ENCODE assay signal across 1 cellular context in the genomic region with DNA sequence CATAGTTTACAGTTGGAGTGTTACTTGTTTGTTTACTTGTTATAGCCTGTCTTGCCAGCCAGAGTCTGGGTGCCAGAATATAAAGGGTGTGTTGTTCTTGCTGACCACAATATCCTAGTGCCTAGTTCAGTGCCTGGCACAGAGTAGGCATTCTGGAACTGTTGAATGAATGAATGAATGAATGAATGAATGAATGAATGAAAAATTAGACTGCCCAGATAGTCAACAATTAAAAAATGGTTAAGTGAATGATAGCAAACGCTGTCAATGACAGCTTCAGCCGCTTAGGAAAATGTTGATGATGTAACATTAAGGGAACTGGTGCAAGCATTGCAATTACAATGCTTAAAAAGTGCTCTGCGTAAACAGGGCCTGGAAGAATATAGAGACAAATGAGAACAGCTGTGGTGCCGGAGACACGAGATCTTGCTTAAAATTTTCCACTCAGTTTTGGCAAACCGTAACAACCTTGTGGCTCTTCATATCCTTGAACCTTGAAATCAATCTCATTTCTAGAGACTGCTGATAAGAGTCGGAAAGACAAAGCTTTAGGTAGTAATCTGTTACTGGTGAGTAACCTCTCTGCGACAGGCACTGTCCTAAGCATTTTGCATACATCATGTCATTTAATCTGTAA.
A peak's percentile ranks its signal among the peaks of the same experiment; 100 is the strongest.
TF ChIP-seq lines count a peak whose summit lies in the region.

No MANE protein-coding gene starts in this region.

TF ChIP-seq in HepG2, 621 proteins besides CTCF, POLR2A, EP300 and RAD21 (continued from another document and continues in another):
- TF ChIP-seq, protein P1, sequence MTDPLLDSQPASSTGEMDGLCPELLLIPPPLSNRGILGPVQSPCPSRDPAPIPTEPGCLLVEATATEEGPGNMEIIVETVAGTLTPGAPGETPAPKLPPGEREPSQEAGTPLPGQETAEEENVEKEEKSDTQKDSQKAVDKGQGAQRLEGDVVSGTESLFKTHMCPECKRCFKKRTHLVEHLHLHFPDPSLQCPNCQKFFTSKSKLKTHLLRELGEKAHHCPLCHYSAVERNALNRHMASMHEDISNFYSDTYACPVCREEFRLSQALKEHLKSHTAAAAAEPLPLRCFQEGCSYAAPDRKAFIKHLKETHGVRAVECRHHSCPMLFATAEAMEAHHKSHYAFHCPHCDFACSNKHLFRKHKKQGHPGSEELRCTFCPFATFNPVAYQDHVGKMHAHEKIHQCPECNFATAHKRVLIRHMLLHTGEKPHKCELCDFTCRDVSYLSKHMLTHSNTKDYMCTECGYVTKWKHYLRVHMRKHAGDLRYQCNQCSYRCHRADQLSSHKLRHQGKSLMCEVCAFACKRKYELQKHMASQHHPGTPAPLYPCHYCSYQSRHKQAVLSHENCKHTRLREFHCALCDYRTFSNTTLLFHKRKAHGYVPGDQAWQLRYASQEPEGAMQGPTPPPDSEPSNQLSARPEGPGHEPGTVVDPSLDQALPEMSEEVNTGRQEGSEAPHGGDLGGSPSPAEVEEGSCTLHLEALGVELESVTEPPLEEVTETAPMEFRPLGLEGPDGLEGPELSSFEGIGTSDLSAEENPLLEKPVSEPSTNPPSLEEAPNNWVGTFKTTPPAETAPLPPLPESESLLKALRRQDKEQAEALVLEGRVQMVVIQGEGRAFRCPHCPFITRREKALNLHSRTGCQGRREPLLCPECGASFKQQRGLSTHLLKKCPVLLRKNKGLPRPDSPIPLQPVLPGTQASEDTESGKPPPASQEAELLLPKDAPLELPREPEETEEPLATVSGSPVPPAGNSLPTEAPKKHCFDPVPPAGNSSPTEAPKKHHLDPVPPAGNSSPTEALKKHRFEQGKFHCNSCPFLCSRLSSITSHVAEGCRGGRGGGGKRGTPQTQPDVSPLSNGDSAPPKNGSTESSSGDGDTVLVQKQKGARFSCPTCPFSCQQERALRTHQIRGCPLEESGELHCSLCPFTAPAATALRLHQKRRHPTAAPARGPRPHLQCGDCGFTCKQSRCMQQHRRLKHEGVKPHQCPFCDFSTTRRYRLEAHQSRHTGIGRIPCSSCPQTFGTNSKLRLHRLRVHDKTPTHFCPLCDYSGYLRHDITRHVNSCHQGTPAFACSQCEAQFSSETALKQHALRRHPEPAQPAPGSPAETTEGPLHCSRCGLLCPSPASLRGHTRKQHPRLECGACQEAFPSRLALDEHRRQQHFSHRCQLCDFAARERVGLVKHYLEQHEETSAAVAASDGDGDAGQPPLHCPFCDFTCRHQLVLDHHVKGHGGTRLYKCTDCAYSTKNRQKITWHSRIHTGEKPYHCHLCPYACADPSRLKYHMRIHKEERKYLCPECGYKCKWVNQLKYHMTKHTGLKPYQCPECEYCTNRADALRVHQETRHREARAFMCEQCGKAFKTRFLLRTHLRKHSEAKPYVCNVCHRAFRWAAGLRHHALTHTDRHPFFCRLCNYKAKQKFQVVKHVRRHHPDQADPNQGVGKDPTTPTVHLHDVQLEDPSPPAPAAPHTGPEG (CRISPR knock-in tag; IDR thresholded peaks at IDR 0.05): peak; percentile 83
- no peak for TF ChIP-seq DMAP1 (CRISPR knock-in tag; IDR thresholded peaks at IDR 0.05)
- TF ChIP-seq FOXO1 (CRISPR knock-in tag; IDR thresholded peaks at IDR 0.05): no peak
- no peak for TF ChIP-seq CREM (IDR thresholded peaks at IDR 0.05)
- no peak for TF ChIP-seq CREM (CRISPR knock-in tag; IDR thresholded peaks at IDR 0.05)
- TF ChIP-seq SALL1 (CRISPR knock-in tag; IDR thresholded peaks at IDR 0.05): no peak
- TF ChIP-seq CEBPB (IDR thresholded peaks at IDR 0.05; ENCODE audit: borderline replicate concordance, low read depth, low read length): peak; percentile 72; the same call in 1 of the 2 replicates
- TF ChIP-seq, protein P2, sequence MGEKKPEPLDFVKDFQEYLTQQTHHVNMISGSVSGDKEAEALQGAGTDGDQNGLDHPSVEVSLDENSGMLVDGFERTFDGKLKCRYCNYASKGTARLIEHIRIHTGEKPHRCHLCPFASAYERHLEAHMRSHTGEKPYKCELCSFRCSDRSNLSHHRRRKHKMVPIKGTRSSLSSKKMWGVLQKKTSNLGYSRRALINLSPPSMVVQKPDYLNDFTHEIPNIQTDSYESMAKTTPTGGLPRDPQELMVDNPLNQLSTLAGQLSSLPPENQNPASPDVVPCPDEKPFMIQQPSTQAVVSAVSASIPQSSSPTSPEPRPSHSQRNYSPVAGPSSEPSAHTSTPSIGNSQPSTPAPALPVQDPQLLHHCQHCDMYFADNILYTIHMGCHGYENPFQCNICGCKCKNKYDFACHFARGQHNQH (CRISPR knock-in tag; IDR thresholded peaks at IDR 0.05): no peak
- TF ChIP-seq ZNF12 (CRISPR knock-in tag; IDR thresholded peaks at IDR 0.05): no peak
- TF ChIP-seq, protein P3, sequence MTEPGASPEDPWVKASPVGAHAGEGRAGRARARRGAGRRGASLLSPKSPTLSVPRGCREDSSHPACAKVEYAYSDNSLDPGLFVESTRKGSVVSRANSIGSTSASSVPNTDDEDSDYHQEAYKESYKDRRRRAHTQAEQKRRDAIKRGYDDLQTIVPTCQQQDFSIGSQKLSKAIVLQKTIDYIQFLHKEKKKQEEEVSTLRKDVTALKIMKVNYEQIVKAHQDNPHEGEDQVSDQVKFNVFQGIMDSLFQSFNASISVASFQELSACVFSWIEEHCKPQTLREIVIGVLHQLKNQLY (CRISPR knock-in tag; IDR thresholded peaks at IDR 0.05): no peak
- TF ChIP-seq, protein P4, sequence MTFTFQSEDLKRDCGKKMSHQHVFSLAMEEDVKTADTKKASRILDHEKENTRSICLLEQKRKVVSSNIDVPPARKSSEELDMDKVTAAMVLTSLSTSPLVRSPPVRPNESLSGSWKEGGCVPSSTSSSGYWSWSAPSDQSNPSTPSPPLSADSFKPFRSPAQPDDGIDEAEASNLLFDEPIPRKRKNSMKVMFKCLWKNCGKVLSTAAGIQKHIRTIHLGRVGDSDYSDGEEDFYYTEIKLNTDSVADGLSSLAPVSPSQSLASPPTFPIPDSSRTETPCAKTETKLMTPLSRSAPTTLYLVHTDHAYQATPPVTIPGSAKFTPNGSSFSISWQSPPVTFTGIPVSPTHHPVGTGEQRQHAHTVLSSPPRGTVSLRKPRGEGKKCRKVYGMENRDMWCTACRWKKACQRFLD (CRISPR knock-in tag; IDR thresholded peaks at IDR 0.05; ENCODE audit: borderline replicate concordance): no peak
- TF ChIP-seq ATM (IDR thresholded peaks at IDR 0.05; ENCODE audit: borderline replicate concordance): no peak
- TF ChIP-seq, protein P5, sequence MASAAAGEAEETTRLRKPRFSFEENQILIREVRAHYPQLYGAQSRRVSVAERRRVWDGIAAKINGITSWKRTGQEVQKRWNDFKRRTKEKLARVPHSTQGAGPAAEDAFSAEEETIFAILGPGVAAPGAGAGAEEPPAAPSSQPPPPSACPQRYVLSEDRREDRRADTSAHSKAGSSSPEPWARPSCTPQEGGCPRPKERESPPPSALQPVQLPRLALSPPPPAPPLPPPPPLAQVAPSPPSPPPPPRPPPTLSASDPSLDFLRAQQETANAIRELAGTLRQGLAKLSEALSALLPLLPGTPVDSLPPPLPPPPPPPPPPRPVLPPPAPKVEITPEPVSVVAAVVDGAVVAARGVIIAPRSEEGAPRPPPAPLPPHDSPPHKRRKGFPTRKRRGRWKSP (CRISPR knock-in tag; IDR thresholded peaks at IDR 0.05): no peak
- TF ChIP-seq HES4 (CRISPR knock-in tag; IDR thresholded peaks at IDR 0.05; ENCODE audit: borderline replicate concordance): no peak
- no peak for TF ChIP-seq PITX1 (CRISPR knock-in tag; IDR thresholded peaks at IDR 0.05)
- no peak for TF ChIP-seq ZNF253 (CRISPR knock-in tag; IDR thresholded peaks at IDR 0.05; ENCODE audit: borderline replicate concordance)
- TF ChIP-seq, protein P6, sequence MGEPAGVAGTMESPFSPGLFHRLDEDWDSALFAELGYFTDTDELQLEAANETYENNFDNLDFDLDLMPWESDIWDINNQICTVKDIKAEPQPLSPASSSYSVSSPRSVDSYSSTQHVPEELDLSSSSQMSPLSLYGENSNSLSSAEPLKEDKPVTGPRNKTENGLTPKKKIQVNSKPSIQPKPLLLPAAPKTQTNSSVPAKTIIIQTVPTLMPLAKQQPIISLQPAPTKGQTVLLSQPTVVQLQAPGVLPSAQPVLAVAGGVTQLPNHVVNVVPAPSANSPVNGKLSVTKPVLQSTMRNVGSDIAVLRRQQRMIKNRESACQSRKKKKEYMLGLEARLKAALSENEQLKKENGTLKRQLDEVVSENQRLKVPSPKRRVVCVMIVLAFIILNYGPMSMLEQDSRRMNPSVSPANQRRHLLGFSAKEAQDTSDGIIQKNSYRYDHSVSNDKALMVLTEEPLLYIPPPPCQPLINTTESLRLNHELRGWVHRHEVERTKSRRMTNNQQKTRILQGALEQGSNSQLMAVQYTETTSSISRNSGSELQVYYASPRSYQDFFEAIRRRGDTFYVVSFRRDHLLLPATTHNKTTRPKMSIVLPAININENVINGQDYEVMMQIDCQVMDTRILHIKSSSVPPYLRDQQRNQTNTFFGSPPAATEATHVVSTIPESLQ (CRISPR knock-in tag; conservative IDR thresholded peaks at IDR 0.05): no peak
- TF ChIP-seq, protein P7, sequence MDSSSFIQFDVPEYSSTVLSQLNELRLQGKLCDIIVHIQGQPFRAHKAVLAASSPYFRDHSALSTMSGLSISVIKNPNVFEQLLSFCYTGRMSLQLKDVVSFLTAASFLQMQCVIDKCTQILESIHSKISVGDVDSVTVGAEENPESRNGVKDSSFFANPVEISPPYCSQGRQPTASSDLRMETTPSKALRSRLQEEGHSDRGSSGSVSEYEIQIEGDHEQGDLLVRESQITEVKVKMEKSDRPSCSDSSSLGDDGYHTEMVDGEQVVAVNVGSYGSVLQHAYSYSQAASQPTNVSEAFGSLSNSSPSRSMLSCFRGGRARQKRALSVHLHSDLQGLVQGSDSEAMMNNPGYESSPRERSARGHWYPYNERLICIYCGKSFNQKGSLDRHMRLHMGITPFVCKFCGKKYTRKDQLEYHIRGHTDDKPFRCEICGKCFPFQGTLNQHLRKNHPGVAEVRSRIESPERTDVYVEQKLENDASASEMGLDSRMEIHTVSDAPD (CRISPR knock-in tag; IDR thresholded peaks at IDR 0.05): no peak
- TF ChIP-seq, protein P8, sequence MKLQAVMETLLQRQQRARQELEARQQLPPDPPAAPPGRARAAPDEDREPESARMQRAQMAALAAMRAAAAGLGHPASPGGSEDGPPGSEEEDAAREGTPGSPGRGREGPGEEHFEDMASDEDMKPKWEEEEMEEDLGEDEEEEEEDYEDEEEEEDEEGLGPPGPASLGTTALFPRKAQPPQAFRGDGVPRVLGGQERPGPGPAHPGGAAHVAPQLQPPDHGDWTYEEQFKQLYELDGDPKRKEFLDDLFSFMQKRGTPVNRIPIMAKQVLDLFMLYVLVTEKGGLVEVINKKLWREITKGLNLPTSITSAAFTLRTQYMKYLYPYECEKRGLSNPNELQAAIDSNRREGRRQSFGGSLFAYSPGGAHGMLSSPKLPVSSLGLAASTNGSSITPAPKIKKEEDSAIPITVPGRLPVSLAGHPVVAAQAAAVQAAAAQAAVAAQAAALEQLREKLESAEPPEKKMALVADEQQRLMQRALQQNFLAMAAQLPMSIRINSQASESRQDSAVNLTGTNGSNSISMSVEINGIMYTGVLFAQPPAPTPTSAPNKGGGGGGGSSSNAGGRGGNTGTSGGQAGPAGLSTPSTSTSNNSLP (IDR thresholded peaks at IDR 0.05; ENCODE audit: low read depth, low read length): no peak
- TF ChIP-seq, protein P9, sequence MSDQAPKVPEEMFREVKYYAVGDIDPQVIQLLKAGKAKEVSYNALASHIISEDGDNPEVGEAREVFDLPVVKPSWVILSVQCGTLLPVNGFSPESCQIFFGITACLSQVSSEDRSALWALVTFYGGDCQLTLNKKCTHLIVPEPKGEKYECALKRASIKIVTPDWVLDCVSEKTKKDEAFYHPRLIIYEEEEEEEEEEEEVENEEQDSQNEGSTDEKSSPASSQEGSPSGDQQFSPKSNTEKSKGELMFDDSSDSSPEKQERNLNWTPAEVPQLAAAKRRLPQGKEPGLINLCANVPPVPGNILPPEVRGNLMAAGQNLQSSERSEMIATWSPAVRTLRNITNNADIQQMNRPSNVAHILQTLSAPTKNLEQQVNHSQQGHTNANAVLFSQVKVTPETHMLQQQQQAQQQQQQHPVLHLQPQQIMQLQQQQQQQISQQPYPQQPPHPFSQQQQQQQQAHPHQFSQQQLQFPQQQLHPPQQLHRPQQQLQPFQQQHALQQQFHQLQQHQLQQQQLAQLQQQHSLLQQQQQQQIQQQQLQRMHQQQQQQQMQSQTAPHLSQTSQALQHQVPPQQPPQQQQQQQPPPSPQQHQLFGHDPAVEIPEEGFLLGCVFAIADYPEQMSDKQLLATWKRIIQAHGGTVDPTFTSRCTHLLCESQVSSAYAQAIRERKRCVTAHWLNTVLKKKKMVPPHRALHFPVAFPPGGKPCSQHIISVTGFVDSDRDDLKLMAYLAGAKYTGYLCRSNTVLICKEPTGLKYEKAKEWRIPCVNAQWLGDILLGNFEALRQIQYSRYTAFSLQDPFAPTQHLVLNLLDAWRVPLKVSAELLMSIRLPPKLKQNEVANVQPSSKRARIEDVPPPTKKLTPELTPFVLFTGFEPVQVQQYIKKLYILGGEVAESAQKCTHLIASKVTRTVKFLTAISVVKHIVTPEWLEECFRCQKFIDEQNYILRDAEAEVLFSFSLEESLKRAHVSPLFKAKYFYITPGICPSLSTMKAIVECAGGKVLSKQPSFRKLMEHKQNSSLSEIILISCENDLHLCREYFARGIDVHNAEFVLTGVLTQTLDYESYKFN (CRISPR knock-in tag; conservative IDR thresholded peaks at IDR 0.05): 0 out of 2 replicates have a peak, but pooled peaks have one; percentile 25
- TF ChIP-seq YY1 (IDR thresholded peaks at IDR 0.05; ENCODE audit: insufficient read depth, insufficient replicate concordance, low read depth, low read length): no peak
- no peak for TF ChIP-seq ZKSCAN5 (CRISPR knock-in tag; IDR thresholded peaks at IDR 0.05)
- TF ChIP-seq, protein P10, sequence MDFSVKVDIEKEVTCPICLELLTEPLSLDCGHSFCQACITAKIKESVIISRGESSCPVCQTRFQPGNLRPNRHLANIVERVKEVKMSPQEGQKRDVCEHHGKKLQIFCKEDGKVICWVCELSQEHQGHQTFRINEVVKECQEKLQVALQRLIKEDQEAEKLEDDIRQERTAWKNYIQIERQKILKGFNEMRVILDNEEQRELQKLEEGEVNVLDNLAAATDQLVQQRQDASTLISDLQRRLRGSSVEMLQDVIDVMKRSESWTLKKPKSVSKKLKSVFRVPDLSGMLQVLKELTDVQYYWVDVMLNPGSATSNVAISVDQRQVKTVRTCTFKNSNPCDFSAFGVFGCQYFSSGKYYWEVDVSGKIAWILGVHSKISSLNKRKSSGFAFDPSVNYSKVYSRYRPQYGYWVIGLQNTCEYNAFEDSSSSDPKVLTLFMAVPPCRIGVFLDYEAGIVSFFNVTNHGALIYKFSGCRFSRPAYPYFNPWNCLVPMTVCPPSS (IDR thresholded peaks at IDR 0.05): no peak
- TF ChIP-seq ZNF709 (CRISPR knock-in tag; IDR thresholded peaks at IDR 0.05): no peak
- no peak for TF ChIP-seq HHEX (CRISPR knock-in tag; IDR thresholded peaks at IDR 0.05)
- no peak for TF ChIP-seq ZNF703 (CRISPR knock-in tag; IDR thresholded peaks at IDR 0.05; ENCODE audit: borderline replicate concordance)
- TF ChIP-seq ZNF761 (CRISPR knock-in tag; conservative IDR thresholded peaks at IDR 0.05): no peak
- TF ChIP-seq, protein P11, sequence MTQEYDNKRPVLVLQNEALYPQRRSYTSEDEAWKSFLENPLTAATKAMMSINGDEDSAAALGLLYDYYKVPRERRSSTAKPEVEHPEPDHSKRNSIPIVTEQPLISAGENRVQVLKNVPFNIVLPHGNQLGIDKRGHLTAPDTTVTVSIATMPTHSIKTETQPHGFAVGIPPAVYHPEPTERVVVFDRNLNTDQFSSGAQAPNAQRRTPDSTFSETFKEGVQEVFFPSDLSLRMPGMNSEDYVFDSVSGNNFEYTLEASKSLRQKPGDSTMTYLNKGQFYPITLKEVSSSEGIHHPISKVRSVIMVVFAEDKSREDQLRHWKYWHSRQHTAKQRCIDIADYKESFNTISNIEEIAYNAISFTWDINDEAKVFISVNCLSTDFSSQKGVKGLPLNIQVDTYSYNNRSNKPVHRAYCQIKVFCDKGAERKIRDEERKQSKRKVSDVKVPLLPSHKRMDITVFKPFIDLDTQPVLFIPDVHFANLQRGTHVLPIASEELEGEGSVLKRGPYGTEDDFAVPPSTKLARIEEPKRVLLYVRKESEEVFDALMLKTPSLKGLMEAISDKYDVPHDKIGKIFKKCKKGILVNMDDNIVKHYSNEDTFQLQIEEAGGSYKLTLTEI (CRISPR knock-in tag; conservative IDR thresholded peaks at IDR 0.05): no peak
- no peak for TF ChIP-seq NFIB (CRISPR knock-in tag; IDR thresholded peaks at IDR 0.05; ENCODE audit: borderline replicate concordance)
- no peak for TF ChIP-seq MED8 (CRISPR knock-in tag; IDR thresholded peaks at IDR 0.05; ENCODE audit: insufficient replicate concordance)
